ENCODE assay signal across 15 cellular contexts in genomic region chr20:62517901-62518610, GRCh38. TPM values are rescaled to one million over a fixed set of nuclear protein-coding genes. Genes with fewer than 3 reads are reported as not detected.
DNase-seq lines count a peak whose midpoint lies in the region; ATAC-seq and TF ChIP-seq lines count a peak whose summit lies in the region.
"Had no signal": no experiment of that assay in that cellular context is flagged by ENCODE, and none has a peak within 500 bp of the region (broad histone marks: within the 10 kb centered on the region; RNA-seq: fewer than 3 reads in every experiment).

No MANE protein-coding gene starts in this region.

- no peak overlapping the region for H4K5ac ChIP-seq in mesendoderm (ENCODE audit: low read length)

- H4K20me1 ChIP-seq in BLaER1, result peaks cover 15% of the 10 kb centered on the region; the same call in 1 of the 2 replicates

- H2BK120ac ChIP-seq in mesendoderm (ENCODE audit: low read depth, low read length), result no peak overlapping the region

- no peaks in the 10 kb centered on the region for H3K36me3 ChIP-seq in BLaER1
- H3K36me3 ChIP-seq in SJCRH30, result no peaks in the 10 kb centered on the region
- no peaks in the 10 kb centered on the region for H3K36me3 ChIP-seq in gastrocnemius medialis
- no peaks in the 10 kb centered on the region for H3K36me3 ChIP-seq in mesendoderm (ENCODE audit: control insufficient read depth, insufficient read depth, low read length)

- H3K4me3 ChIP-seq in BLaER1 (no peak overlapping the region), SJCRH30 (peak overlapping the region; percentile 46), gastrocnemius medialis (no peak overlapping the region), mesendoderm (ENCODE audit: low read length) (no peak overlapping the region)
- H3K4me3 ChIP-seq: GM12878 had no signal

- no peaks in the 10 kb centered on the region for H3K79me2 ChIP-seq in mesendoderm (ENCODE audit: control insufficient read depth, insufficient read depth, low read length)

- H3K56ac ChIP-seq in mesendoderm (ENCODE audit: low read length), result no peak overlapping the region

- no peak overlapping the region for H3K4ac ChIP-seq in mesendoderm (ENCODE audit: low read depth, low read length)

- H3K4me1 ChIP-seq in BLaER1 (peaks cover 60% of the 10 kb centered on the region), SJCRH30 (peaks cover 39% of the 10 kb centered on the region), gastrocnemius medialis (peaks cover 22 to 27% of the 10 kb centered on the region in 2 donors), mesendoderm (ENCODE audit: control insufficient read depth, low read depth, low read length) (no peaks in the 10 kb centered on the region)

- no peak overlapping the region for H3K18ac ChIP-seq in mesendoderm (ENCODE audit: low read length)

- DNase-seq in activated CD4-positive, alpha-beta T cell treated with anti-CD3 and anti-CD28 coated beads, Interleukin-2, amount 10 ng/mL, durations not matched to agents 7 days and 5 days, result no peak
- DNase-seq in activated CD4-positive, alpha-beta T cell treated with anti-CD3 and anti-CD28 coated beads for 36 hours, result no peak
- peak; percentile 94 to 95 for DNase-seq in SJCRH30
- peak in 1 of 2 donors; percentile 55 for DNase-seq in gastrocnemius medialis
- no peak for DNase-seq in mesendoderm
- no peak for DNase-seq in kidney tubule cell (ENCODE audit: low spot score)
- DNase-seq: 8988T; AML-193; C1 segment of cervical spinal cord; CD4-positive, alpha-beta T cell; DMS 273 treated with DMSO at 0.1 percent for 48 hours had no signal

- peak overlapping the region; percentile 46 for H3K27ac Mint-ChIP-seq in activated CD4-positive, alpha-beta T cell treated with anti-CD3 and anti-CD28 coated beads, Interleukin-2, amount 10 ng/mL, durations not matched to agents 7 days and 5 days
- H3K27ac Mint-ChIP-seq in activated CD4-positive, alpha-beta T cell treated with anti-CD3 and anti-CD28 coated beads for 36 hours, result no peak overlapping the region
- H3K27ac Mint-ChIP-seq: CD4-positive, alpha-beta T cell had no signal

- H3K27me3 ChIP-seq in BLaER1 (0 out of 2 replicates have a peak, but pooled peaks cover 9% of the 10 kb centered on the region), SJCRH30 (no peaks in the 10 kb centered on the region), gastrocnemius medialis (no peaks in the 10 kb centered on the region), mesendoderm (ENCODE audit: insufficient read depth, low read length, poor library complexity) (no peaks in the 10 kb centered on the region)

- in situ Hi-C loops in gastrocnemius medialis (cut with MboI; ENCODE audit: low sequenced_read_pairs in 4 of 4), result loop anchor here in 1 of 4 donors (25.0 kb wide), 1 partner anchor 94 kb away; no protein-coding TSS in a partner anchor

- H3K9me3 ChIP-seq in BLaER1, result no peaks in the 10 kb centered on the region
- H3K9me3 ChIP-seq in SJCRH30 (replicated peaks), result no peaks in the 10 kb centered on the region
- no peaks in the 10 kb centered on the region for H3K9me3 ChIP-seq in gastrocnemius medialis

- H2BK15ac ChIP-seq in mesendoderm (replicated peaks; ENCODE audit: low read depth), result no peak overlapping the region

- TF ChIP-seq POLR2A in gastrocnemius medialis (IDR thresholded peaks at IDR 0.05), result no peak

- POLR2A ChIA-PET in activated CD4-positive, alpha-beta T cell treated with anti-CD3 and anti-CD28 coated beads, Interleukin-2, amount 10 ng/mL, durations not matched to agents 7 days and 5 days (lab: Charles Lee), result no interaction called here
- POLR2A ChIA-PET in activated CD4-positive, alpha-beta T cell treated with anti-CD3 and anti-CD28 coated beads for 36 hours (lab: Charles Lee), result no interaction called here

- TF ChIP-seq CTCF in gastrocnemius medialis (IDR thresholded peaks at IDR 0.05 in 4 of 5, conservative IDR thresholded peaks at IDR 0.05 in 1 of 5), result no peak

- H3K9ac ChIP-seq in BLaER1, result peak overlapping the region; percentile 34; the same call in 1 of the 2 replicates
- H3K9ac ChIP-seq in mesendoderm (ENCODE audit: low read length), result no peak overlapping the region

- no peaks in the 10 kb centered on the region for H3K79me1 ChIP-seq in mesendoderm (ENCODE audit: low read length)

- no peak overlapping the region for H2AK5ac ChIP-seq in mesendoderm (ENCODE audit: low read length)

- no peak overlapping the region for H3K23ac ChIP-seq in mesendoderm (ENCODE audit: low read length)

- CTCF ChIA-PET in activated CD4-positive, alpha-beta T cell treated with anti-CD3 and anti-CD28 coated beads, Interleukin-2, amount 10 ng/mL, durations not matched to agents 7 days and 5 days (lab: Charles Lee), result no interaction called here
- CTCF ChIA-PET in activated CD4-positive, alpha-beta T cell treated with anti-CD3 and anti-CD28 coated beads for 36 hours (lab: Charles Lee), result no interaction called here

- H3K27ac ChIP-seq in BLaER1 (no peak overlapping the region), SJCRH30 (peak overlapping the region; percentile 67), gastrocnemius medialis (peak overlapping the region in 3 of 4 donors; percentile 21 to 54 (median 45)), mesendoderm (ENCODE audit: low read depth, low read length) (no peak overlapping the region)

- no peak for ATAC-seq in activated CD4-positive, alpha-beta T cell treated with anti-CD3 and anti-CD28 coated beads for 36 hours
- ATAC-seq in gastrocnemius medialis, result peak in 1 of 2 donors; percentile 32
- ATAC-seq: GM12878 had no signal

- H3K36me3 Mint-ChIP-seq in activated CD4-positive, alpha-beta T cell treated with anti-CD3 and anti-CD28 coated beads, Interleukin-2, amount 10 ng/mL, durations not matched to agents 7 days and 5 days (ENCODE audit: low read depth), result no peaks in the 10 kb centered on the region
- no peaks in the 10 kb centered on the region for H3K36me3 Mint-ChIP-seq in activated CD4-positive, alpha-beta T cell treated with anti-CD3 and anti-CD28 coated beads for 36 hours (ENCODE audit: low read depth)

- H3K4me1 Mint-ChIP-seq in activated CD4-positive, alpha-beta T cell treated with anti-CD3 and anti-CD28 coated beads, Interleukin-2, amount 10 ng/mL, durations not matched to agents 7 days and 5 days, result peaks cover 2% of the 10 kb centered on the region
- H3K4me1 Mint-ChIP-seq in activated CD4-positive, alpha-beta T cell treated with anti-CD3 and anti-CD28 coated beads for 36 hours, result peaks cover 7% of the 10 kb centered on the region

- intact Hi-C loops in activated CD4-positive, alpha-beta T cell treated with anti-CD3 and anti-CD28 coated beads for 36 hours (cut with DNase I, micrococcal nuclease), result no loop called here
- intact Hi-C loops in gastrocnemius medialis (cut with DNase I; ENCODE audit: low total_unique reads), result no loop called here

- H4K8ac ChIP-seq in mesendoderm (ENCODE audit: low read depth, low read length), result no peak overlapping the region

- H3K9me3 Mint-ChIP-seq in activated CD4-positive, alpha-beta T cell treated with anti-CD3 and anti-CD28 coated beads, Interleukin-2, amount 10 ng/mL, durations not matched to agents 7 days and 5 days, result no peaks in the 10 kb centered on the region
- H3K9me3 Mint-ChIP-seq in activated CD4-positive, alpha-beta T cell treated with anti-CD3 and anti-CD28 coated beads for 36 hours (ENCODE audit: low read depth), result no peaks in the 10 kb centered on the region
- H3K9me3 Mint-ChIP-seq: CD4-positive, alpha-beta T cell had no signal

- no peaks in the 10 kb centered on the region for H3K27me3 Mint-ChIP-seq in activated CD4-positive, alpha-beta T cell treated with anti-CD3 and anti-CD28 coated beads, Interleukin-2, amount 10 ng/mL, durations not matched to agents 7 days and 5 days
- H3K27me3 Mint-ChIP-seq in activated CD4-positive, alpha-beta T cell treated with anti-CD3 and anti-CD28 coated beads for 36 hours, result peaks cover 19% of the 10 kb centered on the region

- H3K4me2 ChIP-seq in BLaER1 (peak overlapping the region; percentile 91), mesendoderm (ENCODE audit: low read length) (no peak overlapping the region)

- no peak overlapping the region for H2BK5ac ChIP-seq in mesendoderm (ENCODE audit: low read length)

- WGBS in mesendoderm (ENCODE audit: extremely low coverage, insufficient coverage, low lambda C conversion rate), result no CpG with 5 or more reads among the region's 15 CpGs

- no peak overlapping the region for H3K4me3 Mint-ChIP-seq in activated CD4-positive, alpha-beta T cell treated with anti-CD3 and anti-CD28 coated beads, Interleukin-2, amount 10 ng/mL, durations not matched to agents 7 days and 5 days
- no peak overlapping the region for H3K4me3 Mint-ChIP-seq in activated CD4-positive, alpha-beta T cell treated with anti-CD3 and anti-CD28 coated beads for 36 hours
- H3K4me3 Mint-ChIP-seq: CD4-positive, alpha-beta T cell had no signal

RNA-seq across cellular contexts. Expression of gene GATA5, which starts 42.3 kb away (rescaled TPM):
- total RNA-seq in activated CD4-positive, alpha-beta T cell treated with anti-CD3 and anti-CD28 coated beads, Interleukin-2, amount 10 ng/mL, durations not matched to agents 7 days and 5 days, result not detected
- total RNA-seq in activated CD4-positive, alpha-beta T cell treated with anti-CD3 and anti-CD28 coated beads for 36 hours, result not detected
- not detected in 2 replicates for total RNA-seq in SJCRH30 (2014; rRNA removed; shearing (Covaris generic))
- not detected for total RNA-seq in gastrocnemius medialis
- 0.07 TPM for polyA plus RNA-seq in mesendoderm (2013, experiment 1 of 2)
- polyA plus RNA-seq in mesendoderm (2013, experiment 2 of 2), result 0.10 TPM
- total RNA-seq: Calu3; CD4-positive, alpha-beta T cell; Daoy; GM12878 had no signal
- polyA plus RNA-seq: GM12878 had no signal

Comparison
In these comparisons a context has a peak if more than half of its experiments do, and no peak if none do; other contexts are left out.
1. DNase-seq: peak in SJCRH30 (2 of 2); none in activated CD4-positive, alpha-beta T cell treated with anti-CD3 and anti-CD28 coated beads, Interleukin-2, amount 10 ng/mL, durations not matched to agents 7 days and 5 days (single experiment), activated CD4-positive, alpha-beta T cell treated with anti-CD3 and anti-CD28 coated beads for 36 hours (single experiment), mesendoderm (single experiment) and kidney tubule cell (single experiment).
2. H3K27ac ChIP-seq: peak in SJCRH30 (single experiment) and gastrocnemius medialis (3 of 4); none in BLaER1 (single experiment) and mesendoderm (single experiment).